Comparison of ENCODE assay signal across 25 cellular contexts in the genomic region with DNA sequence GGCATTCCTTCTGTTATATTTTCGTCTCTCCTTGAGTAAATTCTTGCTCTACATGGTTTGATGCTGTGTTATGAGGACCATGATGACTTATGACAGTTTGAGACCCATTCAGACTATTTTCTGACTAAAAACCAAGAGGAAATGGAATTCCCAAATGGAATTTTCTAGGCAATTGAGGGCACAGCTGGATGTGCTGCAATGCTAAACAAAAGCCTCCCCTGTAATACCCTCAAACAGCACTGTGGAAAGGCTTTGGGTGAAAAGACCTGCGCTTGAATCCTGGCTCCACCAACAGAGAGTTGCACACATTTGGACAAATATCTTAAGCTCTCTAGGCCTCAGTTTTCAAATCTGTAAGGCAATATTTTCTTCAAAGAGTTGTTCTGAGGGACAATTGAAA.
"Had no signal": no experiment of that assay in that cellular context is flagged by ENCODE, and none has a peak within 500 bp of the region (broad histone marks: within the 10 kb centered on the region; RNA-seq: fewer than 3 reads in every experiment).

No MANE protein-coding gene starts in this region.

- H3K9me3 ChIP-seq: gastrocnemius medialis, neutrophil, psoas muscle, right lobe of liver, suprapubic skin, thyroid gland, upper lobe of left lung, uterus had no signal

- H3K36me3 Mint-ChIP-seq: naive thymus-derived CD4-positive, alpha-beta T cell; stimulated activated effector memory CD8-positive, alpha-beta T cell treated with anti-CD3 and anti-CD28 coated beads, Interleukin-12 subunit alpha, Interleukin-12 subunit beta, amount 100 ng/mL, for 72 hours had no signal

- H3K27me3 ChIP-seq: gastrocnemius medialis, heart right ventricle, neutrophil, right lobe of liver, suprapubic skin, thyroid gland, upper lobe of left lung, uterus had no signal

- H3K27ac ChIP-seq: coronary artery, gastrocnemius medialis, neutrophil, psoas muscle, right lobe of liver, suprapubic skin, thyroid gland, upper lobe of left lung, uterus had no signal

- H3K4me3 ChIP-seq: coronary artery, gastrocnemius medialis, heart right ventricle, lung, psoas muscle, right lobe of liver, suprapubic skin, thyroid gland, upper lobe of left lung, uterus had no signal

- H3K27ac Mint-ChIP-seq: naive thymus-derived CD4-positive, alpha-beta T cell; nephron progenitor cell; stimulated activated effector memory CD8-positive, alpha-beta T cell treated with anti-CD3 and anti-CD28 coated beads, Interleukin-12 subunit alpha, Interleukin-12 subunit beta, amount 100 ng/mL, for 72 hours had no signal

- ATAC-seq: esophagus mucosa; gastrocnemius medialis; heart right ventricle; left colon; left ventricle myocardium superior; naive thymus-derived CD4-positive, alpha-beta T cell; psoas muscle; right lobe of liver; stimulated activated effector memory CD8-positive, alpha-beta T cell treated with anti-CD3 and anti-CD28 coated beads, Interleukin-12 subunit alpha, Interleukin-12 subunit beta, amount 100 ng/mL, for 72 hours; stimulated activated naive CD8-positive, alpha-beta T cell treated with anti-CD3 and anti-CD28 coated beads, Interleukin-15, Interleukin-2, amounts not matched to agents 100 U/mL and 50 U/mL, for 24 hours had no signal

- H3K4me1 Mint-ChIP-seq: naive thymus-derived CD4-positive, alpha-beta T cell; stimulated activated effector memory CD8-positive, alpha-beta T cell treated with anti-CD3 and anti-CD28 coated beads, Interleukin-12 subunit alpha, Interleukin-12 subunit beta, amount 100 ng/mL, for 72 hours had no signal

- H3K9me3 Mint-ChIP-seq: nephron progenitor cell; stimulated activated effector memory CD8-positive, alpha-beta T cell treated with anti-CD3 and anti-CD28 coated beads, Interleukin-12 subunit alpha, Interleukin-12 subunit beta, amount 100 ng/mL, for 72 hours had no signal

- H3K36me3 ChIP-seq: gastrocnemius medialis, heart right ventricle, neutrophil, right lobe of liver, suprapubic skin, thyroid gland, upper lobe of left lung, uterus had no signal

- H3K4me3 Mint-ChIP-seq: naive thymus-derived CD4-positive, alpha-beta T cell; nephron progenitor cell; stimulated activated effector memory CD8-positive, alpha-beta T cell treated with anti-CD3 and anti-CD28 coated beads, Interleukin-12 subunit alpha, Interleukin-12 subunit beta, amount 100 ng/mL, for 72 hours had no signal

- H3K4me1 ChIP-seq: right lobe of liver had no signal

- DNase-seq: effector CD8-positive, alpha-beta T cell; gastrocnemius medialis; heart right ventricle; hypothalamus; kidney; left colon; left ventricle myocardium superior; mesenchymal stem cell; naive thymus-derived CD4-positive, alpha-beta T cell; nephron progenitor cell; psoas muscle; retina; right lobe of liver; stimulated activated CD4-positive, alpha-beta T cell treated with anti-CD3 and anti-CD28 coated beads, Interleukin-4, amount 100 ng/mL, for 1 hour; stimulated activated CD8-positive, alpha-beta memory T cell treated with anti-CD3 and anti-CD28 coated beads, Interleukin-4, amount 100 ng/mL, for 48 hours; stimulated activated naive CD8-positive, alpha-beta T cell treated with anti-CD3 and anti-CD28 coated beads, Interleukin-15, Interleukin-2, amounts not matched to agents 100 U/mL and 50 U/mL, for 24 hours; thyroid gland; upper lobe of left lung; uterus had no signal
